ENCODE assay signal across 1 cellular context in the genomic region with DNA sequence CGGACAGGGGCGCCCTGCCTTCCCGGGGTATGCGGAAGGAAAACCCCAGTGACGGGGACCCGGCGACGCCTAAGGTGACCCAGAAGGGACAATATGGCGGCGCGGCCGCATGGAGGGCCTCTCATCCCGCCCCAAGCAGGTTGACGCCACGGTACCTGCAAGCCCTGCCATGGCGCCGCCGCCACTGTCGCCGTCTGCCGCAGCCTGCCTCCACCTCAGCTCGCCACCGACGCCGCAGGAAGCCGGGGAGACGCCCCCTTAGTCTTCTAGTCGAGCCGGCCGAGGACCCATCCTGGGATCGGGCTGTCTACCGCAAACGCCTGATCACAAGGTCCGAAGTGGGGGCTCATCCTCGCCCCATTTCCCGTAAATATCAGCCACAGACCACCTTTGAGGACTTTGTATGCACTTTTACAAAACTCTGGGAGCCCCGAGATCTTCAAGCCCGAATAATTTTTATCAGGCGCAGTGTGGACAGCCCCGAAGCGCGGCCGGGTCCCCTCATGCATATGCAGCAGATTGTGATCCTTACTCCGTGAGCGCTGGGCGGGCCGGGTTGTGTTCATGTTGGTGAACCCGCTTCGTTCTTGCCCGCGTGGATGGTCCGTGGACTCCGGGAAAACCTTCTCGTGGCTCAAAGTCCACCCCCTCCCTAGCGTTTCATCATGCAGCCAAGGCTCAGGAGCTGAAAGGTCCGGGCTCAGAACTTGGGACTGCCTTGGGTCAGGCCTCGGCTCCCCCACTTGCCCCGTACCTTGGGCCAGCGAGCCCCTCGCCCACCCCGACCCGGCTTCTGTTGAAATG.
A peak's percentile ranks its signal among the peaks of the same experiment; 100 is the strongest.
TF ChIP-seq lines count a peak whose summit lies in the region.

Gene BLCAP (minus strand): TSS at position 239 of the 804 bp plus-strand sequence. CDS start 8,702 bp downstream, outside the sequence.

TF ChIP-seq in HepG2, 621 proteins besides CTCF, POLR2A, EP300 and RAD21 (continued from another document and continues in another):
- TF ChIP-seq, protein P1, sequence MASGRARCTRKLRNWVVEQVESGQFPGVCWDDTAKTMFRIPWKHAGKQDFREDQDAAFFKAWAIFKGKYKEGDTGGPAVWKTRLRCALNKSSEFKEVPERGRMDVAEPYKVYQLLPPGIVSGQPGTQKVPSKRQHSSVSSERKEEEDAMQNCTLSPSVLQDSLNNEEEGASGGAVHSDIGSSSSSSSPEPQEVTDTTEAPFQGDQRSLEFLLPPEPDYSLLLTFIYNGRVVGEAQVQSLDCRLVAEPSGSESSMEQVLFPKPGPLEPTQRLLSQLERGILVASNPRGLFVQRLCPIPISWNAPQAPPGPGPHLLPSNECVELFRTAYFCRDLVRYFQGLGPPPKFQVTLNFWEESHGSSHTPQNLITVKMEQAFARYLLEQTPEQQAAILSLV (CRISPR knock-in tag; IDR thresholded peaks at IDR 0.05; ENCODE audit: borderline replicate concordance) = peak; percentile 58; the same call in 1 of the 2 replicates
- no peak for TF ChIP-seq ZBTB49 (CRISPR knock-in tag; IDR thresholded peaks at IDR 0.05; ENCODE audit: borderline replicate concordance)
- no peak for TF ChIP-seq ATF7 (IDR thresholded peaks at IDR 0.05)
- peak; percentile 61; the same call in 1 of the 2 replicates for TF ChIP-seq ATF7 (CRISPR knock-in tag; IDR thresholded peaks at IDR 0.05)
- TF ChIP-seq RNF2 (conservative IDR thresholded peaks at IDR 0.05; ENCODE audit: low read depth) = peak; percentile 74
- TF ChIP-seq ZNF746 (CRISPR knock-in tag; IDR thresholded peaks at IDR 0.05) = no peak; the same call in none of the 2 replicates
- TF ChIP-seq ZFYVE20 (CRISPR knock-in tag; IDR thresholded peaks at IDR 0.05; ENCODE audit: borderline replicate concordance, low read depth) = no peak
- TF ChIP-seq ATF6 (CRISPR knock-in tag; conservative IDR thresholded peaks at IDR 0.05) = peak; percentile 92; the same call in 1 of the 2 replicates
- TF ChIP-seq, protein P2, sequence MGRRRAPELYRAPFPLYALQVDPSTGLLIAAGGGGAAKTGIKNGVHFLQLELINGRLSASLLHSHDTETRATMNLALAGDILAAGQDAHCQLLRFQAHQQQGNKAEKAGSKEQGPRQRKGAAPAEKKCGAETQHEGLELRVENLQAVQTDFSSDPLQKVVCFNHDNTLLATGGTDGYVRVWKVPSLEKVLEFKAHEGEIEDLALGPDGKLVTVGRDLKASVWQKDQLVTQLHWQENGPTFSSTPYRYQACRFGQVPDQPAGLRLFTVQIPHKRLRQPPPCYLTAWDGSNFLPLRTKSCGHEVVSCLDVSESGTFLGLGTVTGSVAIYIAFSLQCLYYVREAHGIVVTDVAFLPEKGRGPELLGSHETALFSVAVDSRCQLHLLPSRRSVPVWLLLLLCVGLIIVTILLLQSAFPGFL (CRISPR knock-in tag; IDR thresholded peaks at IDR 0.05) = peak; percentile 77; the same call in 1 of the 2 replicates
- no peak for TF ChIP-seq ARNT (IDR thresholded peaks at IDR 0.05)
- TF ChIP-seq MEIS2 (CRISPR knock-in tag; IDR thresholded peaks at IDR 0.05) = peak; percentile 12; the same call in 1 of the 2 replicates
- no peak for TF ChIP-seq SIX4 (CRISPR knock-in tag; IDR thresholded peaks at IDR 0.05)
- no peak; the same call in 1 of the 2 replicates for TF ChIP-seq LRRFIP1 (CRISPR knock-in tag; conservative IDR thresholded peaks at IDR 0.05)
- TF ChIP-seq ZNF747 (CRISPR knock-in tag; IDR thresholded peaks at IDR 0.05; ENCODE audit: borderline replicate concordance) = peak; percentile 96
- TF ChIP-seq ZBTB42 (CRISPR knock-in tag; IDR thresholded peaks at IDR 0.05) = peak; percentile 43; the same call in 1 of the 2 replicates
- TF ChIP-seq ZNF562 (CRISPR knock-in tag; IDR thresholded peaks at IDR 0.05; ENCODE audit: borderline replicate concordance) = no peak
- TF ChIP-seq ZNF24 (IDR thresholded peaks at IDR 0.05) = 0 out of 2 replicates have a peak, but pooled peaks have one; percentile 13
- peak; percentile 62; the same call in 1 of the 2 replicates for TF ChIP-seq ZBTB21 (CRISPR knock-in tag; IDR thresholded peaks at IDR 0.05)
- TF ChIP-seq ZBTB44 (CRISPR knock-in tag; IDR thresholded peaks at IDR 0.05) = peak; percentile 76
- TF ChIP-seq ZNF570 (CRISPR knock-in tag; IDR thresholded peaks at IDR 0.05; ENCODE audit: borderline replicate concordance) = no peak
- TF ChIP-seq ZNF343 (CRISPR knock-in tag; IDR thresholded peaks at IDR 0.05) = peak; percentile 64; the same call in 1 of the 2 replicates
- TF ChIP-seq JUND (CRISPR knock-in tag; IDR thresholded peaks at IDR 0.05) = no peak
- TF ChIP-seq PHF21A (CRISPR knock-in tag; IDR thresholded peaks at IDR 0.05) = peak; percentile 95
- no peak for TF ChIP-seq ZNF777 (CRISPR knock-in tag; IDR thresholded peaks at IDR 0.05)
- peak; percentile 94 for TF ChIP-seq TGIF2 (CRISPR knock-in tag; IDR thresholded peaks at IDR 0.05)
- TF ChIP-seq PHF8 (CRISPR knock-in tag; IDR thresholded peaks at IDR 0.05) = peak; percentile 95
- no peak for TF ChIP-seq U2AF2 (IDR thresholded peaks at IDR 0.05; ENCODE audit: low read depth, low read length)
- TF ChIP-seq ISL2 (CRISPR knock-in tag; IDR thresholded peaks at IDR 0.05) = peak; percentile 8; the same call in 1 of the 2 replicates
- TF ChIP-seq NFRKB (IDR thresholded peaks at IDR 0.05) = no peak
- peak; percentile 80; the same call in 1 of the 2 replicates for TF ChIP-seq HOXA7 (CRISPR knock-in tag; IDR thresholded peaks at IDR 0.05)
- no peak for TF ChIP-seq NCOA1 (CRISPR knock-in tag; IDR thresholded peaks at IDR 0.05)
- TF ChIP-seq, protein P3, sequence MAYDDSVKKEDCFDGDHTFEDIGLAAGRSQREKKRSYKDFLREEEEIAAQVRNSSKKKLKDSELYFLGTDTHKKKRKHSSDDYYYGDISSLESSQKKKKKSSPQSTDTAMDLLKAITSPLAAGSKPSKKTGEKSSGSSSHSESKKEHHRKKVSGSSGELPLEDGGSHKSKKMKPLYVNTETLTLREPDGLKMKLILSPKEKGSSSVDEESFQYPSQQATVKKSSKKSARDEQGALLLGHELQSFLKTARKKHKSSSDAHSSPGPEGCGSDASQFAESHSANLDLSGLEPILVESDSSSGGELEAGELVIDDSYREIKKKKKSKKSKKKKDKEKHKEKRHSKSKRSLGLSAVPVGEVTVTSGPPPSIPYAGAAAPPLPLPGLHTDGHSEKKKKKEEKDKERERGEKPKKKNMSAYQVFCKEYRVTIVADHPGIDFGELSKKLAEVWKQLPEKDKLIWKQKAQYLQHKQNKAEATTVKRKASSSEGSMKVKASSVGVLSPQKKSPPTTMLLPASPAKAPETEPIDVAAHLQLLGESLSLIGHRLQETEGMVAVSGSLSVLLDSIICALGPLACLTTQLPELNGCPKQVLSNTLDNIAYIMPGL (CRISPR knock-in tag; IDR thresholded peaks at IDR 0.05; ENCODE audit: borderline replicate concordance in 1 of 2, low read depth in 1 of 2) = peak; percentile 91 to 98
- peak; percentile 89 for TF ChIP-seq ZBTB7A (CRISPR knock-in tag; IDR thresholded peaks at IDR 0.05)
- TF ChIP-seq, protein P4, sequence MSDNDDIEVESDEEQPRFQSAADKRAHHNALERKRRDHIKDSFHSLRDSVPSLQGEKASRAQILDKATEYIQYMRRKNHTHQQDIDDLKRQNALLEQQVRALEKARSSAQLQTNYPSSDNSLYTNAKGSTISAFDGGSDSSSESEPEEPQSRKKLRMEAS (IDR thresholded peaks at IDR 0.05) = peak; percentile 91
- TF ChIP-seq KDM5A (IDR thresholded peaks at IDR 0.05; ENCODE audit: borderline replicate concordance, low read length) = peak; percentile 91
- peak; percentile 88; the same call in 1 of the 2 replicates for TF ChIP-seq GPN1 (CRISPR knock-in tag; IDR thresholded peaks at IDR 0.05; ENCODE audit: borderline replicate concordance)
- TF ChIP-seq STAT5B (CRISPR knock-in tag; IDR thresholded peaks at IDR 0.05) = peak; percentile 55; the same call in 1 of the 2 replicates
- peak; percentile 66 for TF ChIP-seq ZNF574 (CRISPR knock-in tag; IDR thresholded peaks at IDR 0.05)
- TF ChIP-seq SSRP1 (CRISPR knock-in tag; IDR thresholded peaks at IDR 0.05) = no peak
- peak; percentile 46; the same call in 1 of the 2 replicates for TF ChIP-seq MIER2 (CRISPR knock-in tag; IDR thresholded peaks at IDR 0.05)
- no peak for TF ChIP-seq SRSF4 (IDR thresholded peaks at IDR 0.05; ENCODE audit: low read depth, low read length, poor library complexity, severe bottlenecking)
- TF ChIP-seq XRCC5 (optimal IDR thresholded peaks at IDR 0.05; ENCODE audit: low read length) = peak; percentile 87
- TF ChIP-seq MBD4 (IDR thresholded peaks at IDR 0.05; ENCODE audit: borderline replicate concordance, low read length) = no peak
- TF ChIP-seq HES4 (CRISPR knock-in tag; IDR thresholded peaks at IDR 0.05; ENCODE audit: borderline replicate concordance) = peak; percentile 95
- TF ChIP-seq RCOR2 (CRISPR knock-in tag; IDR thresholded peaks at IDR 0.05) = peak; percentile 36; the same call in 1 of the 2 replicates
- no peak for TF ChIP-seq SETDB1 (CRISPR knock-in tag; IDR thresholded peaks at IDR 0.05; ENCODE audit: borderline replicate concordance)
